27 cellular contexts compared by ENCODE assay signal in genomic region chr2:138423198-138423597, GRCh38.
"Had no signal": no experiment of that assay in that cellular context is flagged by ENCODE, and none has a peak within 500 bp of the region (broad histone marks: within the 10 kb centered on the region; RNA-seq: fewer than 3 reads in every experiment).

No MANE protein-coding gene starts in this region.

- H3K36me3 ChIP-seq: brain microvascular endothelial cell, SJCRH30 had no signal

- DNase-seq: activated CD4-positive, alpha-beta T cell treated with anti-CD3 and anti-CD28 coated beads, Interleukin-2, amount 10 ng/mL, durations not matched to agents 24 days and 14 days; activated CD4-positive, alpha-beta T cell treated with anti-CD3 and anti-CD28 coated beads, Interleukin-2, amount 50 U/mL, for 4 hours; activated CD8-positive, alpha-beta T cell treated with anti-CD3 and anti-CD28 coated beads for 36 hours; activated effector memory CD4-positive, alpha-beta T cell treated with anti-CD3 and anti-CD28 coated beads, Interleukin-2, amount 50 U/mL, for 16 hours; activated naive CD4-positive, alpha-beta T cell; activated naive CD4-positive, alpha-beta T cell treated with anti-CD3 and anti-CD28 coated beads, Interleukin-2, amount 50 U/mL, for 16 hours; activated naive CD8-positive, alpha-beta T cell treated with anti-CD3 and anti-CD28 coated beads for 36 hours; activated T-cell treated with anti-CD3 and anti-CD28 coated beads, Interleukin-2, amount 50 U/mL, for 1 hour; activated T-cell treated with anti-CD3 and anti-CD28 coated beads, Interleukin-2, amount 50 U/mL, for 72 hours; amniotic stem cell; aorta; brain microvascular endothelial cell; central memory CD4-positive, alpha-beta T cell; NCI-H1105; NCI-H1417 treated with DMSO at 0.1 percent for 48 hours; NCI-H1930; NCI-H2081 treated with DMSO at 0.1 percent for 48 hours; NCI-H226; NCI-H446 treated with DMSO at 0.1 percent for 48 hours; NCI-H524; NCI-H69; SHP77; SJCRH30; T1000 had no signal

- ATAC-seq: activated CD8-positive, alpha-beta T cell treated with anti-CD3 and anti-CD28 coated beads for 36 hours; activated T-cell treated with anti-CD3 and anti-CD28 coated beads, Interleukin-2, amount 50 U/mL, for 72 hours; activated T-helper 17 cell treated with anti-CD3 and anti-CD28 coated beads, Interleukin-2, amount 50 U/mL, for 72 hours; Panc1 had no signal

- H3K9me3 ChIP-seq: SJCRH30 had no signal

- H3K4me3 ChIP-seq: SJCRH30, SK-N-MC had no signal

- H3K27me3 ChIP-seq: brain microvascular endothelial cell, SJCRH30 had no signal

- H3K27ac ChIP-seq: brain microvascular endothelial cell, SJCRH30, SK-N-MC had no signal
